8 cellular contexts compared by ENCODE assay signal in the genomic region with DNA sequence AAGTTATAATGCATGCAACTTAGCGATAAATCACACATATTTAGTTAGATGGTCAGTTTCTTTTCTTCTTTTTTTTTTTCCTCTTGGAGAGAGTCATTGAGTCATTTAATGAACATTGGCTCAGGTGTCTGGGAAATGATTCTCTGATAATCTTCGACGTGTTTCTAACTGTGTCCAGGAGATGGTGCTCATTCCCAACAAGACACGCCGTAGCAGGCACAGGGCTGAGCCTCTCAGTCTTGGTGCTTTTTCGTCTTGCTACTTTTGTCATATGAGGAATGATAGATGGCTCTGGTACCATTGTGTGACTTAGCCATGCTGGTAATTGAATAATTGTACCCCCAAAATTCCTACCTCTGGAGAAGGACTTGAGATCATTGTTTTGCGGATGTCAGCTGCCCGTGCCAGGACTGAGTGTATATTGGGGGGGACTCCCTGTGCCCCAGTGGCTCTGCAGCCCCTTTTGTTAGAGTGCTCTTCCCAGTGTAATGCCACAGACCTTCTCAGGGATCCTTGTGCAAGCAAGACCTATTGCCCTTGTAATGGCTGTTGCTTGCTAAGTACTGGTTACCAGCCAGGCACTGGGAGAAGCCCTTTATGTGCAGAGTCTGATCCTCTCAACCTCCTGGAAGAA.
DNase-seq lines count a peak whose midpoint lies in the region; ATAC-seq and TF ChIP-seq lines count a peak whose summit lies in the region.

No MANE protein-coding gene starts in this region.

- ATAC-seq in GM18870 (IDR thresholded peaks at IDR 0.05; ENCODE audit: unreplicated experiment) (peak; percentile 82), HG03039 (IDR thresholded peaks at IDR 0.05; ENCODE audit: unreplicated experiment) (peak; percentile 72)

- no peaks in the 10 kb centered on the region for H3K9me2 ChIP-seq in hepatocyte (replicated peaks; ENCODE audit: insufficient read depth)

- TF ChIP-seq POLR2A in spleen (IDR thresholded peaks at IDR 0.05): no peak

- no peaks in the 10 kb centered on the region for H3K4me1 ChIP-seq in hepatocyte (ENCODE audit: insufficient read depth)
- no peaks in the 10 kb centered on the region for H3K4me1 ChIP-seq in spleen

- DNase-seq in COLO829 (ENCODE audit: low spot score) (peak; percentile 63), NCI-H2171 (lab: John Stamatoyannopoulos, UW) (peak; percentile 12), amygdala (lab: John Stamatoyannopoulos, UW) (peak in 39 of 56 donors; percentile 2 to 68 (median 19)), hepatocyte (ENCODE audit: low spot score) (peak; percentile 77), spleen (no peak)
- no peak for DNase-seq in activated CD4-positive, alpha-beta T cell treated with anti-CD3 and anti-CD28 coated beads for 4 hours

- no peak overlapping the region for H2AFZ ChIP-seq in hepatocyte

- no peaks in the 10 kb centered on the region for H3K79me2 ChIP-seq in hepatocyte

- no peak overlapping the region for H3K4me2 ChIP-seq in hepatocyte

- no peaks in the 10 kb centered on the region for H4K20me1 ChIP-seq in hepatocyte (ENCODE audit: insufficient read depth, poor library complexity, severe bottlenecking)

- H3K4me3 ChIP-seq in hepatocyte: no peak overlapping the region
- no peak overlapping the region for H3K4me3 ChIP-seq in spleen

- TF ChIP-seq CTCF in hepatocyte (IDR thresholded peaks at IDR 0.05; ENCODE audit: poor library complexity) (peak; percentile 88), spleen (IDR thresholded peaks at IDR 0.05 in 8 of 11, conservative IDR thresholded peaks at IDR 0.05 in 3 of 11) (peak in 7 of 11 experiments; percentile 25 to 57 (median 45))

- H3K9me3 ChIP-seq in hepatocyte (ENCODE audit: low read depth) (no peaks in the 10 kb centered on the region), spleen (no peaks in the 10 kb centered on the region)

- intact Hi-C loops in spleen (cut with DNase I; ENCODE audit: low total_unique reads): loop anchor here (5.0 to 10.0 kb wide), 2 partner anchors 534 to 902 kb away; no protein-coding TSS in a partner anchor

- H3K27ac ChIP-seq in hepatocyte (no peak overlapping the region), spleen (no peak overlapping the region)

- H3K36me3 ChIP-seq in hepatocyte (replicated peaks; ENCODE audit: insufficient read depth, low read depth) (no peaks in the 10 kb centered on the region), spleen (no peaks in the 10 kb centered on the region)

- 29% methylated on average over 8 of the region's 8 CpGs for WGBS in hepatocyte (ENCODE audit: low lambda C conversion rate, missing lambda C conversion rate)
- 24 to 31% (median 26%) methylated on average over 8 of the region's 8 CpGs for WGBS in spleen, 5 donors

- H3K27me3 ChIP-seq in hepatocyte (no peaks in the 10 kb centered on the region), spleen (replicated peaks in 1 of 7) (peaks cover 0 to 20% (median 0%) of the 10 kb centered on the region in 7 donors)

Comparison
In these comparisons a context has a peak if more than half of its experiments do, and no peak if none do; other contexts are left out.
1. DNase-seq: peak in COLO829 (single experiment), NCI-H2171 (single experiment), amygdala (39 of 56) and hepatocyte (single experiment); none in spleen (single experiment) and activated CD4-positive, alpha-beta T cell treated with anti-CD3 and anti-CD28 coated beads for 4 hours (0 of 2).